14 cellular contexts compared by ENCODE assay signal in the genomic region with DNA sequence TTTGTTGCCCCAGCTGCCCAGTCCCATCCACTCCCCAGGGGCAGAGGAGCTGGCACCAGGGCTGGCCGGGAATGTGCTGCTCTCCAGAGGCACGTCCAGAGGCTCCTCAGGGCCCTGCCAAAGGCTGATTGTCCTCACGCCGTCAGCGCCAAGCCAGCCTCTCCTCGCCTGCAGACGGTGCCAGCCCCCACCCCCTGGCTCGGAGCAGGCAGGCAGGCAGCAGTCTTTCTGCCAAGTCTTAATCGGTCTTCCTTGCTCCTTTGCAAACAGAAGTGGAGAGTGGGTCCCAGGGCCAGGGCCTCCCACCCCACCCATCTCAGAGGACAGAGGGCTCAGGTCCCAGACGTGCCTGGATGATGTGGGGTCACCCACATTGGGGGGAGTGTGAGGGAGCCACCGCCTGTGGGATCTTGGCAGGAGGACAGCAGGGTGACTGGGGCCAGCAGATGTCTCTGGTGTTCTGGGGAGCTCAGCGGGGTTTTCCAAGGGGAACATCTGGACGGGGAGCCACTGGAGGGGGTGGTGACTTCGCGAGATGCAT. TPM values are rescaled to one million over a fixed set of nuclear protein-coding genes. Genes with fewer than 3 reads are reported as not detected.
DNase-seq lines count a peak whose midpoint lies in the region; ATAC-seq and TF ChIP-seq lines count a peak whose summit lies in the region.
"Had no signal": no experiment of that assay in that cellular context is flagged by ENCODE, and none has a peak within 500 bp of the region (broad histone marks: within the 10 kb centered on the region; RNA-seq: fewer than 3 reads in every experiment).

No MANE protein-coding gene starts in this region.

- no peak overlapping the region for H3K27ac Mint-ChIP-seq in HFFc6
- H3K27ac Mint-ChIP-seq: CD4-positive, alpha-beta memory T cell; effector memory CD8-positive, alpha-beta T cell; stimulated activated naive CD8-positive, alpha-beta T cell treated with anti-CD3 and anti-CD28 coated beads, Interleukin-15, Interleukin-2, amounts not matched to agents 100 ng/mL and 50 ng/mL, for 24 hours had no signal

- H3K9me3 ChIP-seq in heart right ventricle, result no peaks in the 10 kb centered on the region

- H3K36me3 Mint-ChIP-seq in HFFc6 (ENCODE audit: low read depth), result no peaks in the 10 kb centered on the region
- H3K36me3 Mint-ChIP-seq: CD4-positive, alpha-beta memory T cell had no signal

- 36 to 45% methylated on average over 15 of the region's 15 CpGs for WGBS in heart right ventricle, 2 donors

- no peak overlapping the region for H3K4me3 Mint-ChIP-seq in HFFc6
- H3K4me3 Mint-ChIP-seq: CD4-positive, alpha-beta memory T cell; effector memory CD8-positive, alpha-beta T cell; neural crest cell; stimulated activated naive CD8-positive, alpha-beta T cell treated with anti-CD3 and anti-CD28 coated beads, Interleukin-15, Interleukin-2, amounts not matched to agents 100 ng/mL and 50 ng/mL, for 24 hours had no signal

- H3K4me1 ChIP-seq in heart right ventricle, result peaks cover 2 to 42% (median 24%) of the 10 kb centered on the region in 9 donors
- H3K4me1 ChIP-seq in rectal smooth muscle tissue (ENCODE audit: control insufficient read depth, insufficient read depth, low read length), result peaks cover 6% of the 10 kb centered on the region

- peak overlapping the region in 3 of 10 donors; percentile 15 to 46 (median 41) for H3K27ac ChIP-seq in heart right ventricle
- peak overlapping the region; percentile 42 for H3K27ac ChIP-seq in rectal smooth muscle tissue (ENCODE audit: low read depth, low read length)

- ATAC-seq in heart right ventricle (peak; percentile 80 to 95 (median 91)), HG02798 (IDR thresholded peaks at IDR 0.05; ENCODE audit: poor library complexity, unreplicated experiment) (no peak), HG03342 (IDR thresholded peaks at IDR 0.05; ENCODE audit: unreplicated experiment) (no peak), GM18907 (IDR thresholded peaks at IDR 0.05; ENCODE audit: unreplicated experiment) (no peak)
- ATAC-seq: effector memory CD8-positive, alpha-beta T cell; HCT116 had no signal

- peaks cover 24% of the 10 kb centered on the region for H3K27me3 Mint-ChIP-seq in HFFc6 (ENCODE audit: insufficient read depth)

- TF ChIP-seq CTCF in heart right ventricle (IDR thresholded peaks at IDR 0.05) (no peak), HFFc6 (IDR thresholded peaks at IDR 0.05) (no peak)

- no peaks in the 10 kb centered on the region; the same call in 1 of the 2 replicates for H3K4me1 Mint-ChIP-seq in HFFc6 (ENCODE audit: low read depth)

- H3K4me3 ChIP-seq in heart right ventricle, result no peak overlapping the region
- no peak overlapping the region for H3K4me3 ChIP-seq in rectal smooth muscle tissue (ENCODE audit: low read length)

- peaks cover 0 to 21% (median 5%) of the 10 kb centered on the region in 7 donors for H3K27me3 ChIP-seq in heart right ventricle
- H3K27me3 ChIP-seq in rectal smooth muscle tissue (ENCODE audit: control insufficient read depth, insufficient read depth, low read length), result peaks cover 4% of the 10 kb centered on the region

- peak; percentile 81 for DNase-seq in DMS79 treated with DMSO at 0.1 percent for 48 hours (lab: John Stamatoyannopoulos, UW)
- DNase-seq in RPMI7951 (ENCODE audit: low read depth), result peak; percentile 71
- DNase-seq in heart right ventricle, result peak; percentile 70 to 82
- DNase-seq in HFFc6, result no peak
- DNase-seq: CD4-positive, alpha-beta memory T cell; effector memory CD8-positive, alpha-beta T cell had no signal

- no peak overlapping the region for H3K9ac ChIP-seq in rectal smooth muscle tissue (ENCODE audit: low read length)

- intact Hi-C loops in heart right ventricle (cut with DNase I), result no loop called here

- H3K9me3 Mint-ChIP-seq in HFFc6, result no peaks in the 10 kb centered on the region
- H3K9me3 Mint-ChIP-seq: CD4-positive, alpha-beta memory T cell; effector memory CD8-positive, alpha-beta T cell; neural crest cell; stimulated activated naive CD8-positive, alpha-beta T cell treated with anti-CD3 and anti-CD28 coated beads, Interleukin-15, Interleukin-2, amounts not matched to agents 100 ng/mL and 50 ng/mL, for 24 hours had no signal

- peaks cover 0 to 20% (median 0%) of the 10 kb centered on the region in 9 donors for H3K36me3 ChIP-seq in heart right ventricle
- no peaks in the 10 kb centered on the region for H3K36me3 ChIP-seq in rectal smooth muscle tissue (ENCODE audit: control insufficient read depth, insufficient read depth, low read length)

RNA-seq across cellular contexts. Expression of gene FAM163B, which starts 36.3 kb away (rescaled TPM):
- total RNA-seq in RPMI7951 (2014; rRNA removed; shearing (Covaris generic)), result 1.1 and 1.2 TPM in 2 replicates
- total RNA-seq in heart right ventricle, result not detected
- polyA plus RNA-seq in heart right ventricle, result under 1 TPM in 1 of 2 donors, not detected in 1; 0.19 TPM
- total RNA-seq in HFFc6 (2021; fragmentation: NEBNext Ultra II Directional; extraction: Animal tissue kit (Norgen Biotek cat#: 25700)), result not detected
- total RNA-seq: CD4-positive, alpha-beta memory T cell; MCF 10A; neural crest cell had no signal
- polyA plus RNA-seq: CD4-positive, alpha-beta memory T cell had no signal

RNA-seq across cellular contexts. Expression of gene ADAMTSL2, which starts 38.4 kb away (rescaled TPM):
- 6.6 and 9.7 TPM in 2 replicates for total RNA-seq in RPMI7951 (2014; rRNA removed; shearing (Covaris generic))
- 1 to 10 TPM; 2.0 to 9.1 (median 4.3) TPM for total RNA-seq in heart right ventricle
- 1 to 10 TPM; 4.9 to 7.5 TPM for polyA plus RNA-seq in heart right ventricle
- under 1 TPM in 3 of 6 experiments, not detected in 3; 0.05 to 0.07 (median 0.06) TPM for total RNA-seq in HFFc6 (2021; fragmentation: NEBNext Ultra II Directional; extraction: Animal tissue kit (Norgen Biotek cat#: 25700))
- total RNA-seq: MCF 10A had no signal

RNA-seq across cellular contexts. Expression of gene MYMK, which starts 48.1 kb away (rescaled TPM):
- not detected in 2 replicates for total RNA-seq in RPMI7951 (2014; rRNA removed; shearing (Covaris generic))
- total RNA-seq in heart right ventricle, result not detected
- polyA plus RNA-seq in heart right ventricle, result not detected
- total RNA-seq in HFFc6 (2021; fragmentation: NEBNext Ultra II Directional; extraction: Animal tissue kit (Norgen Biotek cat#: 25700)), result not detected
- total RNA-seq: CD4-positive, alpha-beta memory T cell; MCF 10A; neural crest cell had no signal
- polyA plus RNA-seq: CD4-positive, alpha-beta memory T cell had no signal

Comparison
In these comparisons a context has a peak if more than half of its experiments do, and no peak if none do; other contexts are left out.
1. ATAC-seq: peak in heart right ventricle (8 of 8); none in HG02798 (single experiment), HG03342 (single experiment) and GM18907 (single experiment).